In the genomic region with DNA sequence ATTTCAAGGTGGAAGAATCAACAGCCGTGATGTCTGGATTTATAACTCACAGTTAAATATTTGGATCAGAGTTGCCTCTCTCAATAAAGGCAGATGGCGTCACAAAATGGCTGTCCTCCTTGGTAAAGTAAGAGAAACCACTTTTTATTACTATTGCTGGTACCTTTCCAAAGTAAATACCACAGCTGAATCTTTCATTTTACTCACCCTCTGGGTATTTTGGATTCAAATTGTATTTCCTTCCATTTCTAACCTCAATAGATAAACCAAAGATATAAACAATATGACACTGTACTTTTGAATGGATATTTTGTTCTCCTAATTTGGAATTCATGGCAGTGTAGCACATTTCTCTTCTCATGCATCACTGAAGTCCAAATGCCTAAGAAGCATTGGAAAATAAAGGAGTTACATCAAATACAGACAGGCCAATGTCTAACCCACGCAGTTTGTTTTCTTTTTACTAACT, we compare ENCODE assay signal across 1 cellular context.
TF ChIP-seq lines count a peak whose summit lies in the region.

No MANE protein-coding gene starts in this region.

TF ChIP-seq in GM12878, 131 proteins besides CTCF, POLR2A, EP300 and RAD21 (continued from another document):
- TF ChIP-seq, protein P1, sequence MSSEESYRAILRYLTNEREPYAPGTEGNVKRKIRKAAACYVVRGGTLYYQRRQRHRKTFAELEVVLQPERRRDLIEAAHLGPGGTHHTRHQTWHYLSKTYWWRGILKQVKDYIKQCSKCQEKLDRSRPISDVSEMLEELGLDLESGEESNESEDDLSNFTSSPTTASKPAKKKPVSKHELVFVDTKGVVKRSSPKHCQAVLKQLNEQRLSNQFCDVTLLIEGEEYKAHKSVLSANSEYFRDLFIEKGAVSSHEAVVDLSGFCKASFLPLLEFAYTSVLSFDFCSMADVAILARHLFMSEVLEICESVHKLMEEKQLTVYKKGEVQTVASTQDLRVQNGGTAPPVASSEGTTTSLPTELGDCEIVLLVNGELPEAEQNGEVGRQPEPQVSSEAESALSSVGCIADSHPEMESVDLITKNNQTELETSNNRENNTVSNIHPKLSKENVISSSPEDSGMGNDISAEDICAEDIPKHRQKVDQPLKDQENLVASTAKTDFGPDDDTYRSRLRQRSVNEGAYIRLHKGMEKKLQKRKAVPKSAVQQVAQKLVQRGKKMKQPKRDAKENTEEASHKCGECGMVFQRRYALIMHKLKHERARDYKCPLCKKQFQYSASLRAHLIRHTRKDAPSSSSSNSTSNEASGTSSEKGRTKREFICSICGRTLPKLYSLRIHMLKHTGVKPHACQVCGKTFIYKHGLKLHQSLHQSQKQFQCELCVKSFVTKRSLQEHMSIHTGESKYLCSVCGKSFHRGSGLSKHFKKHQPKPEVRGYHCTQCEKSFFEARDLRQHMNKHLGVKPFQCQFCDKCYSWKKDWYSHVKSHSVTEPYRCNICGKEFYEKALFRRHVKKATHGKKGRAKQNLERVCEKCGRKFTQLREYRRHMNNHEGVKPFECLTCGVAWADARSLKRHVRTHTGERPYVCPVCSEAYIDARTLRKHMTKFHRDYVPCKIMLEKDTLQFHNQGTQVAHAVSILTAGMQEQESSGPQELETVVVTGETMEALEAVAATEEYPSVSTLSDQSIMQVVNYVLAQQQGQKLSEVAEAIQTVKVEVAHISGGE (CRISPR knock-in tag; IDR thresholded peaks at IDR 0.05): no peak
- TF ChIP-seq, protein P2, sequence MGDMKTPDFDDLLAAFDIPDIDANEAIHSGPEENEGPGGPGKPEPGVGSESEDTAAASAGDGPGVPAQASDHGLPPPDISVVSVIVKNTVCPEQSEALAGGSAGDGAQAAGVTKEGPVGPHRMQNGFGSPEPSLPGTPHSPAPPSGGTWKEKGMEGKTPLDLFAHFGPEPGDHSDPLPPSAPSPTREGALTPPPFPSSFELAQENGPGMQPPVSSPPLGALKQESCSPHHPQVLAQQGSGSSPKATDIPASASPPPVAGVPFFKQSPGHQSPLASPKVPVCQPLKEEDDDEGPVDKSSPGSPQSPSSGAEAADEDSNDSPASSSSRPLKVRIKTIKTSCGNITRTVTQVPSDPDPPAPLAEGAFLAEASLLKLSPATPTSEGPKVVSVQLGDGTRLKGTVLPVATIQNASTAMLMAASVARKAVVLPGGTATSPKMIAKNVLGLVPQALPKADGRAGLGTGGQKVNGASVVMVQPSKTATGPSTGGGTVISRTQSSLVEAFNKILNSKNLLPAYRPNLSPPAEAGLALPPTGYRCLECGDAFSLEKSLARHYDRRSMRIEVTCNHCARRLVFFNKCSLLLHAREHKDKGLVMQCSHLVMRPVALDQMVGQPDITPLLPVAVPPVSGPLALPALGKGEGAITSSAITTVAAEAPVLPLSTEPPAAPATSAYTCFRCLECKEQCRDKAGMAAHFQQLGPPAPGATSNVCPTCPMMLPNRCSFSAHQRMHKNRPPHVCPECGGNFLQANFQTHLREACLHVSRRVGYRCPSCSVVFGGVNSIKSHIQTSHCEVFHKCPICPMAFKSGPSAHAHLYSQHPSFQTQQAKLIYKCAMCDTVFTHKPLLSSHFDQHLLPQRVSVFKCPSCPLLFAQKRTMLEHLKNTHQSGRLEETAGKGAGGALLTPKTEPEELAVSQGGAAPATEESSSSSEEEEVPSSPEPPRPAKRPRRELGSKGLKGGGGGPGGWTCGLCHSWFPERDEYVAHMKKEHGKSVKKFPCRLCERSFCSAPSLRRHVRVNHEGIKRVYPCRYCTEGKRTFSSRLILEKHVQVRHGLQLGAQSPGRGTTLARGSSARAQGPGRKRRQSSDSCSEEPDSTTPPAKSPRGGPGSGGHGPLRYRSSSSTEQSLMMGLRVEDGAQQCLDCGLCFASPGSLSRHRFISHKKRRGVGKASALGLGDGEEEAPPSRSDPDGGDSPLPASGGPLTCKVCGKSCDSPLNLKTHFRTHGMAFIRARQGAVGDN (IDR thresholded peaks at IDR 0.05): no peak
- no peak for TF ChIP-seq ZNF24 (IDR thresholded peaks at IDR 0.05)
